ENCODE assay signal across 9 cellular contexts in genomic region chr6:29737707-29738630, GRCh38. TPM values are rescaled to one million over a fixed set of nuclear protein-coding genes. Genes with fewer than 3 reads are reported as not detected.
DNase-seq lines count a peak whose midpoint lies in the region; ATAC-seq and TF ChIP-seq lines count a peak whose summit lies in the region.
"Had no signal": no experiment of that assay in that cellular context is flagged by ENCODE, and none has a peak within 500 bp of the region (broad histone marks: within the 10 kb centered on the region; RNA-seq: fewer than 3 reads in every experiment).

No MANE protein-coding gene starts in this region.

- H3K27me3 Mint-ChIP-seq in activated T-helper 17 cell treated with anti-CD3 and anti-CD28 coated beads, Interleukin-2, amount 50 U/mL, for 72 hours, result no peaks in the 10 kb centered on the region
- peaks cover 18% of the 10 kb centered on the region for H3K27me3 Mint-ChIP-seq in osteocyte (ENCODE audit: unreplicated experiment)

- H3K27ac Mint-ChIP-seq in activated T-helper 17 cell treated with anti-CD3 and anti-CD28 coated beads, Interleukin-2, amount 50 U/mL, for 72 hours, result no peak overlapping the region
- H3K27ac Mint-ChIP-seq in osteocyte (ENCODE audit: unreplicated experiment), result no peak overlapping the region
- H3K27ac Mint-ChIP-seq: T-helper 1 cell treated with Interleukin-12 subunit alpha and Interleukin-12 subunit beta and Interleukin-4 antibody, amounts not matched to agents 30 μg/mL and 1 μg/mL, for 36 hours had no signal

- peak; percentile 55 for ATAC-seq in HG02798 (IDR thresholded peaks at IDR 0.05; ENCODE audit: poor library complexity, unreplicated experiment)
- ATAC-seq in activated T-helper 17 cell treated with anti-CD3 and anti-CD28 coated beads, Interleukin-2, amount 50 U/mL, for 72 hours (replicated peaks), result peak; percentile 90
- ATAC-seq in GM18909 (IDR thresholded peaks at IDR 0.05; ENCODE audit: poor library complexity, unreplicated experiment), result no peak

- intact Hi-C loops in vagina (cut with DNase I), result no loop called here

- DNase-seq in D341Med (ENCODE audit: low spot score), result peak; percentile 76
- DNase-seq in RPMI8226, result peak; percentile 68
- peak; percentile 61 to 83 for DNase-seq in foreskin fibroblast
- DNase-seq in osteocyte (ENCODE audit: extremely low spot score, unreplicated experiment), result peak; percentile 78
- DNase-seq in vagina (ENCODE audit: extremely low spot score in 2 of 2), result peak in 1 of 2 donors; percentile 82

- TF ChIP-seq CTCF in foreskin fibroblast (IDR thresholded peaks at IDR 0.05; ENCODE audit: low read depth, low read length), result peak; percentile 82
- TF ChIP-seq CTCF in osteocyte (IDR thresholded peaks at IDR 0.05), result peak; percentile 73
- peak; percentile 23 to 62 (median 55) for TF ChIP-seq CTCF in vagina (IDR thresholded peaks at IDR 0.05)

- no peaks in the 10 kb centered on the region for H3K9me3 ChIP-seq in vagina

- no peaks in the 10 kb centered on the region for H3K27me3 ChIP-seq in vagina

- H3K9me3 Mint-ChIP-seq in activated T-helper 17 cell treated with anti-CD3 and anti-CD28 coated beads, Interleukin-2, amount 50 U/mL, for 72 hours, result no peaks in the 10 kb centered on the region
- no peaks in the 10 kb centered on the region for H3K9me3 Mint-ChIP-seq in osteocyte (ENCODE audit: unreplicated experiment)

- TF ChIP-seq POLR2A in vagina (IDR thresholded peaks at IDR 0.05), result no peak

- no peaks in the 10 kb centered on the region for H3K36me3 ChIP-seq in vagina

- H3K4me3 Mint-ChIP-seq in activated T-helper 17 cell treated with anti-CD3 and anti-CD28 coated beads, Interleukin-2, amount 50 U/mL, for 72 hours, result no peak overlapping the region
- H3K4me3 Mint-ChIP-seq in osteocyte (ENCODE audit: unreplicated experiment), result no peak overlapping the region
- H3K4me3 Mint-ChIP-seq: T-helper 1 cell treated with Interleukin-12 subunit alpha and Interleukin-12 subunit beta and Interleukin-4 antibody, amounts not matched to agents 30 μg/mL and 1 μg/mL, for 36 hours had no signal

- no peaks in the 10 kb centered on the region for H3K4me1 ChIP-seq in vagina

- no peaks in the 10 kb centered on the region for H3K36me3 Mint-ChIP-seq in activated T-helper 17 cell treated with anti-CD3 and anti-CD28 coated beads, Interleukin-2, amount 50 U/mL, for 72 hours (ENCODE audit: low read depth)
- H3K36me3 Mint-ChIP-seq in osteocyte (ENCODE audit: unreplicated experiment), result peaks cover 2% of the 10 kb centered on the region

- H3K27ac ChIP-seq in vagina, result no peak overlapping the region

- H3K4me1 Mint-ChIP-seq in activated T-helper 17 cell treated with anti-CD3 and anti-CD28 coated beads, Interleukin-2, amount 50 U/mL, for 72 hours, result no peaks in the 10 kb centered on the region
- H3K4me1 Mint-ChIP-seq in osteocyte (ENCODE audit: unreplicated experiment), result peaks cover 2% of the 10 kb centered on the region

- H3K4me3 ChIP-seq in foreskin fibroblast (ENCODE audit: low read depth in 1 of 2, low read length in 2 of 2) (no peak overlapping the region), vagina (no peak overlapping the region)

RNA-seq across cellular contexts. Expression of gene HLA-F, which starts 14.7 kb away (rescaled TPM):
- 100 to 1,000 TPM; 159 to 352 TPM for total RNA-seq in activated T-helper 17 cell treated with anti-CD3 and anti-CD28 coated beads, Interleukin-2, amount 50 U/mL, for 72 hours
- 11.4 and 12.5 TPM in 2 replicates for total RNA-seq in osteocyte
- 133 TPM for total RNA-seq in vagina

RNA-seq across cellular contexts. Expression of gene ZFP57, which starts 57.0 kb away (rescaled TPM):
- total RNA-seq in activated T-helper 17 cell treated with anti-CD3 and anti-CD28 coated beads, Interleukin-2, amount 50 U/mL, for 72 hours, result 1 to 10 TPM in 1 of 2 donors, not detected in 1; 2.6 TPM
- not detected in 2 replicates for total RNA-seq in osteocyte
- 3.7 TPM for total RNA-seq in vagina
